ENCODE assay signal across 8 cellular contexts in genomic region chr10:689433-690226, GRCh38. TPM values are rescaled to one million over a fixed set of nuclear protein-coding genes. Genes with fewer than 3 reads are reported as not detected.
A peak's percentile ranks its signal among the peaks of the same experiment; 100 is the strongest.
DNase-seq lines count a peak whose midpoint lies in the region; ATAC-seq and TF ChIP-seq lines count a peak whose summit lies in the region.

Gene DIP2C (minus strand): TSS chr10:689668. CDS start chr10:689578, 90 bp downstream.

- no peak for TF ChIP-seq CTCF in heart right ventricle (IDR thresholded peaks at IDR 0.05)
- no peak for TF ChIP-seq CTCF in osteocyte (IDR thresholded peaks at IDR 0.05)

- peaks cover 0 to 12% (median 0%) of the 10 kb centered on the region in 7 donors for H3K27me3 ChIP-seq in heart right ventricle

- intact Hi-C loops in heart right ventricle (cut with DNase I), result loop anchor here in 9 of 10 donors (2.0 to 10.0 kb wide), 7 partner anchors 62 to 238 kb away; no protein-coding TSS in a partner anchor

- WGBS in heart right ventricle, 2 donors, result 0 to 1% methylated on average over 15 to 131 of the region's 135 CpGs

- H3K4me3 Mint-ChIP-seq in osteocyte (ENCODE audit: unreplicated experiment), result peak within 1 kb of the TSS; percentile 84

- H3K27ac ChIP-seq in heart right ventricle, result peak within 1 kb of the TSS; percentile 77 to 94 (median 88)

- peak; percentile 25 for DNase-seq in COR-L47 (lab: John Stamatoyannopoulos, UW)
- DNase-seq in LHCN-M2 (ENCODE audit: low read depth), result peak; percentile 63
- peak; percentile 66 for DNase-seq in amniotic epithelial cell (ENCODE audit: low read depth)
- DNase-seq in heart right ventricle, result peak; percentile 72 to 81
- DNase-seq in osteocyte (ENCODE audit: extremely low spot score, unreplicated experiment), result peak; percentile 92
- no peak for DNase-seq in stimulated activated CD4-positive, alpha-beta T cell treated with anti-CD3 and anti-CD28 coated beads, Interleukin-2, amount 100 ng/mL, for 48 hours

- H3K36me3 Mint-ChIP-seq in osteocyte (ENCODE audit: unreplicated experiment), result no peaks in the 10 kb centered on the region

- H3K4me3 ChIP-seq in heart right ventricle, result peak within 1 kb of the TSS; percentile 62 to 92 (median 84)

- H3K9me3 Mint-ChIP-seq in osteocyte (ENCODE audit: unreplicated experiment), result no peaks in the 10 kb centered on the region

- no peaks in the 10 kb centered on the region for H3K36me3 ChIP-seq in heart right ventricle

- H3K27ac Mint-ChIP-seq in osteocyte (ENCODE audit: unreplicated experiment), result peak within 1 kb of the TSS; percentile 85

- peak; percentile 74 to 90 (median 83) for ATAC-seq in heart right ventricle
- no peak for ATAC-seq in GM19397 (IDR thresholded peaks at IDR 0.05; ENCODE audit: unreplicated experiment)
- ATAC-seq in GM18907 (IDR thresholded peaks at IDR 0.05; ENCODE audit: unreplicated experiment), result no peak

- peaks cover 0 to 10% (median 0%) of the 10 kb centered on the region in 11 donors for H3K9me3 ChIP-seq in heart right ventricle

- peaks cover 6% of the 10 kb centered on the region for H3K27me3 Mint-ChIP-seq in osteocyte (ENCODE audit: unreplicated experiment)

- peaks cover 36% of the 10 kb centered on the region for H3K4me1 Mint-ChIP-seq in osteocyte (ENCODE audit: unreplicated experiment)

- H3K4me1 ChIP-seq in heart right ventricle, result peaks cover 5 to 24% (median 16%) of the 10 kb centered on the region in 9 donors

RNA-seq across cellular contexts. Expression of gene DIP2C, which starts in this region (rescaled TPM):
- 3.8 and 4.9 TPM in 2 replicates for total RNA-seq in LHCN-M2 (2014; rRNA removed)
- polyA plus RNA-seq in LHCN-M2 (2012), result 8.7 TPM
- 10 to 100 TPM; 27.6 to 48.2 (median 35.4) TPM for total RNA-seq in heart right ventricle
- 1 to 10 TPM; 7.1 to 8.6 TPM for polyA plus RNA-seq in heart right ventricle
- 36.8 and 36.9 TPM in 2 replicates for total RNA-seq in osteocyte

Comparison
In these comparisons a context has a peak if more than half of its experiments do, and no peak if none do; other contexts are left out.
1. DNase-seq: peak in COR-L47 (single experiment), LHCN-M2 (single experiment), amniotic epithelial cell (single experiment), heart right ventricle (2 of 2) and osteocyte (single experiment); none in stimulated activated CD4-positive, alpha-beta T cell treated with anti-CD3 and anti-CD28 coated beads, Interleukin-2, amount 100 ng/mL, for 48 hours (0 of 2).
2. ATAC-seq: peak in heart right ventricle (8 of 8); none in GM19397 (single experiment) and GM18907 (single experiment).